In the genomic region with DNA sequence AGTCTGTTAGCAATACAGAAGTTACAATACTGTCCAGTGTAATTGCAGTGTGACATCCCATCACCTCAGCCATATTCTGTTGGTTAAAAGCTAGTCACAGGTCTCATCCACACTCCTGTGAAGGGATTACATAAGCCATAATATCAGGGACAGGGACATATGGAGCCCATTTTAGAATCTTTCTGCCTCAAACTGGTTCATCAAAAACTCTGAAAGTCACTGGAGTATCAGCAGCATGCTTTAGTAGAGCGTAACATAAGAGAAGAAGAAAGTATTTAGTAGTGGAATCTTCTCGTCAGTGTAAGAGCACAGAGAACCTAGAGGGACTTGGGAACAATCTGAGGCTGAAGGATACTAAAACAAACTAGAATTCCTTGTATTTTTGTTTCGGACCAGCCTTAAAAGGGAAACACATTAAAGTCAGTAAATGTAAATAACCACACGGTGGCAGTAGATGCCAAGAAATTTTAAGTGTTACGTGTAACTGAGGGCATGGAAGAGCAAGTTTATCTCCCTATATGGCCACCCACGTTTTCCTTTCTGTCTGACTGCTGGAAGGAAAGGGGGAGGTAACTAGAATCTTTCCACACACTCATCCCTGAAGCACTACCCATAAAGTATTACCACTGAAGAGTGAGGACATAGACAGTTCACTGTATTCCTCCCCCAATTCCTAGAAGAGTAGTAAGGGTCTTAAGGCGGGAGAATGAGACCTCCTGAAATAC, we compare ENCODE assay signal across 8 cellular contexts. TPM values are rescaled to one million over a fixed set of nuclear protein-coding genes. Genes with fewer than 3 reads are reported as not detected.
DNase-seq lines count a peak whose midpoint lies in the region; ATAC-seq and TF ChIP-seq lines count a peak whose summit lies in the region.

No MANE protein-coding gene starts in this region.

- H3K27ac ChIP-seq in BLaER1 treated with 17β-estradiol and CSF1 and Interleukin-3, amounts not matched to agents 10 nM and 100 nM, result peak overlapping the region in 1 of 11 experiments; percentile 17; a peak in 1 of 22 replicates
- peak overlapping the region; percentile 20; a peak in 2 of 4 replicates for H3K27ac ChIP-seq in SK-N-SH (ENCODE audit: low read depth in 2 of 2, low read length in 1 of 2)
- H3K27ac ChIP-seq in dorsolateral prefrontal cortex, result peak overlapping the region in 1 of 59 donors; percentile 24
- no peak overlapping the region for H3K27ac ChIP-seq in lower lobe of right lung
- no peak overlapping the region for H3K27ac ChIP-seq in suprapubic skin

- no peaks in the 10 kb centered on the region for H3F3A ChIP-seq in SK-N-SH (replicated peaks; ENCODE audit: insufficient read depth)

- peaks cover 4 to 8% (median 4%) of the 10 kb centered on the region in 10 experiments; a peak in 11 of 20 replicates for H3K4me1 ChIP-seq in BLaER1 treated with 17β-estradiol and CSF1 and Interleukin-3, amounts not matched to agents 10 nM and 100 nM
- H3K4me1 ChIP-seq in SK-N-SH (ENCODE audit: control insufficient read depth in 1 of 2, insufficient read depth in 2 of 2, low read depth in 1 of 2, low read length in 1 of 2), result peaks cover 0 to 4% of the 10 kb centered on the region in 2 experiments; a peak in 2 of 4 replicates
- peaks cover 7% of the 10 kb centered on the region for H3K4me1 ChIP-seq in lower lobe of right lung
- no peaks in the 10 kb centered on the region for H3K4me1 ChIP-seq in suprapubic skin

- H2AFZ ChIP-seq in SK-N-SH (ENCODE audit: low read depth), result peak overlapping the region; percentile 95

- 15% methylated on average over 7 of the region's 7 CpGs for WGBS in SK-N-SH (ENCODE audit: low lambda C conversion rate)
- 9% methylated on average over 7 of the region's 7 CpGs for WGBS in suprapubic skin

- no peak for TF ChIP-seq POLR2A in suprapubic skin (IDR thresholded peaks at IDR 0.05)

- H3K27me3 ChIP-seq in BLaER1 treated with 17β-estradiol and CSF1 and Interleukin-3, amounts not matched to agents 10 nM and 100 nM, result no peaks in the 10 kb centered on the region
- no peaks in the 10 kb centered on the region for H3K27me3 ChIP-seq in SK-N-SH (ENCODE audit: insufficient read depth)
- H3K27me3 ChIP-seq in dorsolateral prefrontal cortex, result peaks cover 0 to 14% (median 0%) of the 10 kb centered on the region in 45 donors
- H3K27me3 ChIP-seq in lower lobe of right lung (ENCODE audit: low read depth), result no peaks in the 10 kb centered on the region
- H3K27me3 ChIP-seq in suprapubic skin, result no peaks in the 10 kb centered on the region

- ATAC-seq in GM18508 (IDR thresholded peaks at IDR 0.05; ENCODE audit: insufficient read depth, unreplicated experiment), result peak; percentile 75
- ATAC-seq in HG02938 (IDR thresholded peaks at IDR 0.05; ENCODE audit: unreplicated experiment), result peak; percentile 84
- ATAC-seq in lower lobe of right lung, result peak; percentile 88 to 90

- peak overlapping the region in 8 of 11 experiments; percentile 18 to 63 (median 30); a peak in 12 of 22 replicates for H3K4me2 ChIP-seq in BLaER1 treated with 17β-estradiol and CSF1 and Interleukin-3, amounts not matched to agents 10 nM and 100 nM
- H3K4me2 ChIP-seq in SK-N-SH, result peak overlapping the region; percentile 71

- H3K9ac ChIP-seq in BLaER1 treated with 17β-estradiol and CSF1 and Interleukin-3, amounts not matched to agents 10 nM and 100 nM, result peak overlapping the region in 6 of 11 experiments; percentile 3 to 60 (median 22); a peak in 5 of 22 replicates
- H3K9ac ChIP-seq in SK-N-SH, result peak overlapping the region; percentile 61

- DNase-seq in NCI-H128 (lab: John Stamatoyannopoulos, UW; ENCODE audit: unreplicated experiment), result peak; percentile 71
- DNase-seq in SK-N-SH, result peak; percentile 74
- peak in 1 of 10 donors; percentile 8 for DNase-seq in dorsolateral prefrontal cortex
- no peak for DNase-seq in lower lobe of right lung
- no peak for DNase-seq in suprapubic skin (ENCODE audit: low spot score in 2 of 2)

- peak; percentile 91 for TF ChIP-seq RAD21 in SK-N-SH (IDR thresholded peaks at IDR 0.05; ENCODE audit: low read length)

- no peaks in the 10 kb centered on the region for H3K9me2 ChIP-seq in SK-N-SH

- no peaks in the 10 kb centered on the region for H3K36me3 ChIP-seq in BLaER1 treated with 17β-estradiol and CSF1 and Interleukin-3, amounts not matched to agents 10 nM and 100 nM
- H3K36me3 ChIP-seq in SK-N-SH (replicated peaks in 1 of 2; ENCODE audit: control insufficient read depth in 1 of 2, insufficient read depth in 2 of 2, low read length in 1 of 2), result no peaks in the 10 kb centered on the region
- no peaks in the 10 kb centered on the region for H3K36me3 ChIP-seq in lower lobe of right lung
- H3K36me3 ChIP-seq in suprapubic skin, result no peaks in the 10 kb centered on the region

- CTCF ChIA-PET in SK-N-SH (lab: Yijun Ruan, JAX), result interaction anchor here (0.8 to 1.0 kb wide), 2 partner anchors 201 to 229 kb away, joined by 4 read pairs; a partner anchor contains a TSS

- intact Hi-C loops in dorsolateral prefrontal cortex (cut with DNase I), result loop anchor here (1.0 to 10.0 kb wide), 5 partner anchors 229 to 1056 kb away; a partner anchor contains a TSS
- intact Hi-C loops in lower lobe of right lung (cut with DNase I), result no loop called here

- no peaks in the 10 kb centered on the region for H3K79me2 ChIP-seq in SK-N-SH (ENCODE audit: insufficient read depth)

- no peak overlapping the region for H3K4me3 ChIP-seq in BLaER1 treated with 17β-estradiol and CSF1 and Interleukin-3, amounts not matched to agents 10 nM and 100 nM
- H3K4me3 ChIP-seq in SK-N-SH (ENCODE audit: low read depth in 2 of 2, low read length in 1 of 2) (peak overlapping the region; percentile 15 to 51; a peak in 2 of 4 replicates), dorsolateral prefrontal cortex (peak overlapping the region in 30 of 59 donors; percentile 3 to 46 (median 24)), lower lobe of right lung (no peak overlapping the region), suprapubic skin (no peak overlapping the region)

- TF ChIP-seq EP300 in SK-N-SH (IDR thresholded peaks at IDR 0.05; ENCODE audit: borderline replicate concordance in 1 of 2, low read depth in 1 of 2, low read length in 1 of 2), result no peak
- TF ChIP-seq EP300 in suprapubic skin (IDR thresholded peaks at IDR 0.05), result peak; percentile 31

- TF ChIP-seq CTCF in SK-N-SH (IDR thresholded peaks at IDR 0.05) (peak; percentile 74), dorsolateral prefrontal cortex (IDR thresholded peaks at IDR 0.05 in 54 of 56, conservative IDR thresholded peaks at IDR 0.05 in 2 of 56; ENCODE audit: low read depth in 1 of 56, partially characterized antibody in 56 of 56) (peak; percentile 64 to 90 (median 77)), lower lobe of right lung (IDR thresholded peaks at IDR 0.05) (peak; percentile 67), suprapubic skin (IDR thresholded peaks at IDR 0.05) (peak; percentile 40 to 42)

- POLR2A ChIA-PET in SK-N-SH (lab: Yijun Ruan, JAX), result no interaction called here

- no peaks in the 10 kb centered on the region for H4K20me1 ChIP-seq in BLaER1 treated with 17β-estradiol and CSF1 and Interleukin-3, amounts not matched to agents 10 nM and 100 nM
- H4K20me1 ChIP-seq in SK-N-SH (ENCODE audit: insufficient read depth), result no peaks in the 10 kb centered on the region

- no peaks in the 10 kb centered on the region for H3K9me3 ChIP-seq in BLaER1 treated with 17β-estradiol and CSF1 and Interleukin-3, amounts not matched to agents 10 nM and 100 nM (replicated peaks in 1 of 11)
- H3K9me3 ChIP-seq in SK-N-SH, result no peaks in the 10 kb centered on the region
- no peaks in the 10 kb centered on the region for H3K9me3 ChIP-seq in lower lobe of right lung
- no peaks in the 10 kb centered on the region for H3K9me3 ChIP-seq in suprapubic skin

TF ChIP-seq in SK-N-SH, 30 proteins besides CTCF, POLR2A, EP300 and RAD21 (continues in another document):
- TF ChIP-seq, protein P1, sequence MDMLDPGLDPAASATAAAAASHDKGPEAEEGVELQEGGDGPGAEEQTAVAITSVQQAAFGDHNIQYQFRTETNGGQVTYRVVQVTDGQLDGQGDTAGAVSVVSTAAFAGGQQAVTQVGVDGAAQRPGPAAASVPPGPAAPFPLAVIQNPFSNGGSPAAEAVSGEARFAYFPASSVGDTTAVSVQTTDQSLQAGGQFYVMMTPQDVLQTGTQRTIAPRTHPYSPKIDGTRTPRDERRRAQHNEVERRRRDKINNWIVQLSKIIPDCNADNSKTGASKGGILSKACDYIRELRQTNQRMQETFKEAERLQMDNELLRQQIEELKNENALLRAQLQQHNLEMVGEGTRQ (IDR thresholded peaks at IDR 0.05; ENCODE audit: borderline replicate concordance, low read depth, low read length), result no peak
- TF ChIP-seq YY1 (IDR thresholded peaks at IDR 0.05; ENCODE audit: low read depth) (no peak), NRF1 (IDR thresholded peaks at IDR 0.05; ENCODE audit: low read depth, low read length) (no peak; the same call in 1 of the 2 replicates), TEAD4 (IDR thresholded peaks at IDR 0.05; ENCODE audit: borderline replicate concordance, insufficient read depth) (no peak), POLR2AphosphoS5 (IDR thresholded peaks at IDR 0.05; ENCODE audit: low read depth, low read length) (no peak), NFIC (IDR thresholded peaks at IDR 0.05; ENCODE audit: borderline replicate concordance) (no peak), FOXJ3 (CRISPR knock-in tag; IDR thresholded peaks at IDR 0.05) (no peak), RFX5 (IDR thresholded peaks at IDR 0.05; ENCODE audit: low read length) (no peak)
- TF ChIP-seq, protein P2, sequence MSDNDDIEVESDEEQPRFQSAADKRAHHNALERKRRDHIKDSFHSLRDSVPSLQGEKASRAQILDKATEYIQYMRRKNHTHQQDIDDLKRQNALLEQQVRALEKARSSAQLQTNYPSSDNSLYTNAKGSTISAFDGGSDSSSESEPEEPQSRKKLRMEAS (IDR thresholded peaks at IDR 0.05; ENCODE audit: low read depth), result peak; percentile 46; the same call in 1 of the 2 replicates

RNA-seq across cellular contexts. Expression of a gene that starts 41.6 kb away (rescaled TPM):
- 1.5 and 2.2 TPM in 2 replicates for polyA plus RNA-seq in SK-N-SH (2012; rRNA removed)
- polyA plus RNA-seq in SK-N-SH (2012; cell fraction: cytosol; rRNA removed), result 2.5 and 2.9 TPM in 2 replicates
- 1.9 and 4.9 TPM in 2 replicates for polyA plus RNA-seq in SK-N-SH (2012; cell fraction: nucleus; rRNA removed)
- 10 to 100 TPM; 11.7 to 30.2 (median 20.9) TPM for total RNA-seq in dorsolateral prefrontal cortex
- 14.6 TPM for total RNA-seq in lower lobe of right lung
- 10 to 100 TPM in 3 of 4 donors, 1 to 10 TPM in 1; 7.7 to 17.8 (median 13.8) TPM for total RNA-seq in suprapubic skin

RNA-seq across cellular contexts. Expression of a gene that starts 42.1 kb away (rescaled TPM):
- 1.9 and 2.7 TPM in 2 replicates for polyA plus RNA-seq in SK-N-SH (2012; rRNA removed)
- 1.8 and 2.3 TPM in 2 replicates for polyA plus RNA-seq in SK-N-SH (2012; cell fraction: cytosol; rRNA removed)
- 0.80 and 1.8 TPM in 2 replicates for polyA plus RNA-seq in SK-N-SH (2012; cell fraction: nucleus; rRNA removed)
- total RNA-seq in dorsolateral prefrontal cortex (1 to 10 TPM in 32 of 120 experiments, under 1 TPM in 71, not detected in 17; 0.16 to 4.9 (median 0.66) TPM), lower lobe of right lung (9.1 TPM), suprapubic skin (10 to 100 TPM; 25.4 to 34.4 (median 30.5) TPM)

Comparison
In these comparisons a context has a peak if more than half of its experiments do, and no peak if none do; other contexts are left out.
1. H3K27ac ChIP-seq: peak in SK-N-SH (2 of 2); none in lower lobe of right lung (single experiment) and suprapubic skin (single experiment).
2. H3K4me3 ChIP-seq: peak in SK-N-SH (2 of 2) and dorsolateral prefrontal cortex (30 of 59); none in BLaER1 treated with 17β-estradiol and CSF1 and Interleukin-3, amounts not matched to agents 10 nM and 100 nM (0 of 10), lower lobe of right lung (single experiment) and suprapubic skin (single experiment).
3. DNase-seq: peak in NCI-H128 (single experiment) and SK-N-SH (single experiment); none in lower lobe of right lung (single experiment) and suprapubic skin (0 of 2).
4. Peak in every context shown above with its lines, with median percentiles within 50 percentile points of each other: ATAC-seq and CTCF ChIP-seq.